In the genomic region with DNA sequence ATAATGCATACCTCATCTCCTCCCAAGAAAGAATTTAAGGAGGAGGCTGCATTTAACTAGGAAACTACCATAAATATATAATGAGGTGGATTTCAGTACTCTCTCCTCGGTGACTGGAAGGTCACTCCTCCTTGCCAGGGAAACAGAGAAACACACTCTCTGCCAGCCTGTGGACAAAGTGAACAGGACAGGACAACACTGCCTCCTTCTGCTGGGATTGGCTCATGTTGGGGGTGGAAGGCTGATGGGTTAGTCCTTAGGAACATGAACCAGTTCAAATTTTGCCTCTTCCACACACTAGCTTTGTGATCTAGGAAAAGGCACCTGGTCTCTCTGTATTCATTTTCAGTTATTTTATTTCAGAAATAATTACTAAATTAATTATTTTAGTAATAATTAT, we compare ENCODE assay signal across 9 cellular contexts. TPM values are rescaled to one million over a fixed set of nuclear protein-coding genes. Genes with fewer than 3 reads are reported as not detected.
DNase-seq lines count a peak whose midpoint lies in the region; FAIRE-seq and TF ChIP-seq lines count a peak whose summit lies in the region.
"Had no signal": no experiment of that assay in that cellular context is flagged by ENCODE, and none has a peak within 500 bp of the region (broad histone marks: within the 10 kb centered on the region; RNA-seq: fewer than 3 reads in every experiment).

No MANE protein-coding gene starts in this region.

- no peaks in the 10 kb centered on the region for H3K27me3 ChIP-seq in bronchial epithelial cell (ENCODE audit: control insufficient read depth, insufficient read depth, low read length)

- TF ChIP-seq CTCF in LNCAP (IDR thresholded peaks at IDR 0.05) (peak; percentile 47), bronchial epithelial cell (IDR thresholded peaks at IDR 0.05; ENCODE audit: insufficient read depth, low read length, severe bottlenecking) (peak; percentile 72)

- H3K36me3 ChIP-seq in bronchial epithelial cell (ENCODE audit: control insufficient read depth, insufficient read depth, low read length), result no peaks in the 10 kb centered on the region

- H3K4me3 ChIP-seq in bronchial epithelial cell (ENCODE audit: low read depth, low read length), result no peak overlapping the region

- FAIRE-seq in bronchial epithelial cell (lab: Jason Lieb, UNC), result no peak
- FAIRE-seq: endometrium had no signal

- DNase-seq in AG20443 (ENCODE audit: low spot score) (peak; percentile 10), bronchial epithelial cell (ENCODE audit: low read depth) (peak; percentile 61), kidney tubule cell (ENCODE audit: low spot score) (peak; percentile 58), retina (no peak), T-helper 1 cell (no peak), dedifferentiated amniotic fluid mesenchymal stem cell (ENCODE audit: extremely low spot score) (no peak), HCEC 1CT (no peak)

RNA-seq across cellular contexts. Expression of gene STEAP4, which starts 50.6 kb away (rescaled TPM):
- total RNA-seq in bronchial epithelial cell, result 3.5 and 3.9 TPM in 2 replicates

Comparison
In these comparisons a context has a peak if more than half of its experiments do, and no peak if none do; other contexts are left out.
1. DNase-seq: peak in AG20443 (single experiment), bronchial epithelial cell (single experiment) and kidney tubule cell (single experiment); none in retina (single experiment), T-helper 1 cell (0 of 5), dedifferentiated amniotic fluid mesenchymal stem cell (single experiment) and HCEC 1CT (single experiment).